ENCODE assay signal across 1 cellular context in genomic region chr10:72041491-72041890, GRCh38.
TF ChIP-seq lines count a peak whose summit lies in the region.

No MANE protein-coding gene starts in this region.

TF ChIP-seq in H1, 55 proteins besides CTCF, POLR2A, EP300 and RAD21:
- no peak for TF ChIP-seq KDM5A (IDR thresholded peaks at IDR 0.05; ENCODE audit: low read length)
- TF ChIP-seq E2F6 (IDR thresholded peaks at IDR 0.05): no peak
- no peak for TF ChIP-seq RFX5 (IDR thresholded peaks at IDR 0.05; ENCODE audit: borderline replicate concordance, low read depth, low read length)
- no peak for TF ChIP-seq ASH2L (IDR thresholded peaks at IDR 0.05; ENCODE audit: low read length)
- TF ChIP-seq CREB1 (IDR thresholded peaks at IDR 0.05): no peak
- no peak for TF ChIP-seq JUN (IDR thresholded peaks at IDR 0.05; ENCODE audit: low read depth, low read length)
- TF ChIP-seq JUND (IDR thresholded peaks at IDR 0.05; ENCODE audit: low read length): no peak
- no peak for TF ChIP-seq YY1 (IDR thresholded peaks at IDR 0.05; ENCODE audit: low read depth, low read length)
- no peak for TF ChIP-seq TCF12 (IDR thresholded peaks at IDR 0.05; ENCODE audit: low read depth, low read length)
- no peak for TF ChIP-seq TAF1 (IDR thresholded peaks at IDR 0.05; ENCODE audit: low read depth, low read length)
- TF ChIP-seq CBX8 (IDR thresholded peaks at IDR 0.05; ENCODE audit: borderline replicate concordance, low read depth, low read length): no peak
- TF ChIP-seq TAF7 (optimal IDR thresholded peaks at IDR 0.05; ENCODE audit: borderline replicate concordance, low read depth, low read length): no peak
- TF ChIP-seq ATF2 (IDR thresholded peaks at IDR 0.05; ENCODE audit: low read length): no peak
- TF ChIP-seq KDM4A (IDR thresholded peaks at IDR 0.05; ENCODE audit: low read depth, low read length, severe bottlenecking): no peak
- no peak for TF ChIP-seq POLR2AphosphoS5 (IDR thresholded peaks at IDR 0.05; ENCODE audit: low read depth, low read length)
- TF ChIP-seq SP4 (IDR thresholded peaks at IDR 0.05; ENCODE audit: low read length): no peak
